1 cellular context compared by ENCODE assay signal in genomic region chr1:51488372-51489050, GRCh38.
TF ChIP-seq lines count a peak whose summit lies in the region.

No MANE protein-coding gene starts in this region.

TF ChIP-seq in K562, 482 proteins besides CTCF, POLR2A, EP300 and RAD21 (continued from another document):
- TF ChIP-seq, protein P1, sequence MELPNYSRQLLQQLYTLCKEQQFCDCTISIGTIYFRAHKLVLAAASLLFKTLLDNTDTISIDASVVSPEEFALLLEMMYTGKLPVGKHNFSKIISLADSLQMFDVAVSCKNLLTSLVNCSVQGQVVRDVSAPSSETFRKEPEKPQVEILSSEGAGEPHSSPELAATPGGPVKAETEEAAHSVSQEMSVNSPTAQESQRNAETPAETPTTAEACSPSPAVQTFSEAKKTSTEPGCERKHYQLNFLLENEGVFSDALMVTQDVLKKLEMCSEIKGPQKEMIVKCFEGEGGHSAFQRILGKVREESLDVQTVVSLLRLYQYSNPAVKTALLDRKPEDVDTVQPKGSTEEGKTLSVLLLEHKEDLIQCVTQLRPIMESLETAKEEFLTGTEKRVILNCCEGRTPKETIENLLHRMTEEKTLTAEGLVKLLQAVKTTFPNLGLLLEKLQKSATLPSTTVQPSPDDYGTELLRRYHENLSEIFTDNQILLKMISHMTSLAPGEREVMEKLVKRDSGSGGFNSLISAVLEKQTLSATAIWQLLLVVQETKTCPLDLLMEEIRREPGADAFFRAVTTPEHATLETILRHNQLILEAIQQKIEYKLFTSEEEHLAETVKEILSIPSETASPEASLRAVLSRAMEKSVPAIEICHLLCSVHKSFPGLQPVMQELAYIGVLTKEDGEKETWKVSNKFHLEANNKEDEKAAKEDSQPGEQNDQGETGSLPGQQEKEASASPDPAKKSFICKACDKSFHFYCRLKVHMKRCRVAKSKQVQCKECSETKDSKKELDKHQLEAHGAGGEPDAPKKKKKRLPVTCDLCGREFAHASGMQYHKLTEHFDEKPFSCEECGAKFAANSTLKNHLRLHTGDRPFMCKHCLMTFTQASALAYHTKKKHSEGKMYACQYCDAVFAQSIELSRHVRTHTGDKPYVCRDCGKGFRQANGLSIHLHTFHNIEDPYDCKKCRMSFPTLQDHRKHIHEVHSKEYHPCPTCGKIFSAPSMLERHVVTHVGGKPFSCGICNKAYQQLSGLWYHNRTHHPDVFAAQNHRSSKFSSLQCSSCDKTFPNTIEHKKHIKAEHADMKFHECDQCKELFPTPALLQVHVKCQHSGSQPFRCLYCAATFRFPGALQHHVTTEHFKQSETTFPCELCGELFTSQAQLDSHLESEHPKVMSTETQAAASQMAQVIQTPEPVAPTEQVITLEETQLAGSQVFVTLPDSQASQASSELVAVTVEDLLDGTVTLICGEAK (IDR thresholded peaks at IDR 0.05), result peak; percentile 100
- TF ChIP-seq, protein P1 (CRISPR knock-in tag; IDR thresholded peaks at IDR 0.05), result peak; percentile 97
- TF ChIP-seq MYBL2 (IDR thresholded peaks at IDR 0.05; ENCODE audit: low read depth), result no peak
- no peak for TF ChIP-seq MYBL2 (CRISPR knock-in tag; IDR thresholded peaks at IDR 0.05; ENCODE audit: borderline replicate concordance)
- TF ChIP-seq ZNF384 (IDR thresholded peaks at IDR 0.05; ENCODE audit: low read depth, low read length), result peak; percentile 100
- TF ChIP-seq ZNF561 (CRISPR knock-in tag; conservative IDR thresholded peaks at IDR 0.05), result no peak
- TF ChIP-seq FOXK2 (conservative IDR thresholded peaks at IDR 0.05 in 1 of 2, IDR thresholded peaks at IDR 0.05 in 1 of 2; ENCODE audit: low read depth in 2 of 2), result peak; percentile 80 to 82
- TF ChIP-seq EP400 (IDR thresholded peaks at IDR 0.05), result peak; percentile 24; the same call in 1 of the 2 replicates
- 0 out of 2 replicates have a peak, but pooled peaks have one; percentile 9 for TF ChIP-seq NCOR1 (IDR thresholded peaks at IDR 0.05)
